10 cellular contexts compared by ENCODE assay signal in genomic region chr12:52280319-52280795, GRCh38. TPM values are rescaled to one million over a fixed set of nuclear protein-coding genes. Genes with fewer than 3 reads are reported as not detected.
DNase-seq lines count a peak whose midpoint lies in the region; ATAC-seq, FAIRE-seq and TF ChIP-seq lines count a peak whose summit lies in the region.
"Had no signal": no experiment of that assay in that cellular context is flagged by ENCODE, and none has a peak within 500 bp of the region (broad histone marks: within the 10 kb centered on the region; RNA-seq: fewer than 3 reads in every experiment).

No MANE protein-coding gene starts in this region.

- H3K9me3 ChIP-seq in thoracic aorta: no peaks in the 10 kb centered on the region

- intact Hi-C loops in left cardiac atrium (cut with DNase I): loop anchor here in 1 of 2 donors (2.0 kb wide), 1 partner anchor 120 kb away; no protein-coding TSS in a partner anchor

- peaks cover 20 to 33% of the 10 kb centered on the region in 2 donors for H3K4me1 ChIP-seq in thoracic aorta (ENCODE audit: control insufficient read depth in 1 of 2, low read depth in 2 of 2)

- no peaks in the 10 kb centered on the region for H3K27me3 ChIP-seq in thoracic aorta (replicated peaks; ENCODE audit: insufficient read depth)

- ATAC-seq in left cardiac atrium (peak; percentile 12 to 68), thoracic aorta (ENCODE audit: insufficient number of reproducible peaks, low FRiP score, low read depth) (peak; percentile 65)
- ATAC-seq: activated CD4-positive, alpha-beta T cell treated with anti-CD3 and anti-CD28 coated beads for 36 hours had no signal

- H3K4me3 ChIP-seq in thoracic aorta: no peak overlapping the region

- no peak for TF ChIP-seq POLR2A in GM12891 (IDR thresholded peaks at IDR 0.05; ENCODE audit: low read depth, low read length)

- DNase-seq in HS-5 (ENCODE audit: low read depth) (peak; percentile 90), SW480 (ENCODE audit: low spot score) (peak; percentile 99), left cardiac atrium (peak; percentile 61), thoracic aorta (ENCODE audit: low spot score) (peak; percentile 17), NCI-H2227 treated with DMSO at 0.1 percent for 48 hours (lab: John Stamatoyannopoulos, UW) (no peak), GM12891 (ENCODE audit: insufficient read length, low spot score) (no peak), NCI-H1417 (lab: John Stamatoyannopoulos, UW) (no peak), NCI-H2081 (lab: John Stamatoyannopoulos, UW) (no peak)
- DNase-seq: activated CD4-positive, alpha-beta T cell treated with anti-CD3 and anti-CD28 coated beads for 36 hours had no signal

- peak overlapping the region; percentile 73 to 78 for H3K27ac ChIP-seq in thoracic aorta

- H3K36me3 ChIP-seq in thoracic aorta: no peaks in the 10 kb centered on the region

- TF ChIP-seq CTCF in thoracic aorta (IDR thresholded peaks at IDR 0.05): no peak

- FAIRE-seq in GM12891 (lab: Jason Lieb, UNC): no peak
- FAIRE-seq: H1 had no signal

TF ChIP-seq in GM12891, 5 proteins besides CTCF, POLR2A, EP300 and RAD21:
- TF ChIP-seq TAF1 (IDR thresholded peaks at IDR 0.05; ENCODE audit: low read depth, low read length) (no peak), SPI1 (IDR thresholded peaks at IDR 0.05; ENCODE audit: low read depth, low read length) (no peak), POLR2AphosphoS5 (IDR thresholded peaks at IDR 0.05; ENCODE audit: low read depth, low read length) (no peak), POU2F2 (IDR thresholded peaks at IDR 0.05; ENCODE audit: low read depth, low read length) (no peak)
TF ChIP-seq in GM12891: peak in this region for 0.

RNA-seq across cellular contexts. Expression of gene KRT86, which starts 5.9 kb away (rescaled TPM):
- not detected for total RNA-seq in left cardiac atrium
- total RNA-seq in thoracic aorta: 1 to 10 TPM in 1 of 2 donors, not detected in 1; 9.3 TPM
- 0.41 TPM for polyA plus RNA-seq in GM12891 (2012; ENCODE audit: low read depth, missing spikeins)
- total RNA-seq: activated CD4-positive, alpha-beta T cell treated with anti-CD3 and anti-CD28 coated beads for 36 hours; H1 had no signal

RNA-seq across cellular contexts. Expression of gene KRT81, which starts 11.0 kb away (rescaled TPM):
- total RNA-seq in left cardiac atrium (not detected), thoracic aorta (1 to 10 TPM in 1 of 2 donors, not detected in 1; 5.1 TPM)
- polyA plus RNA-seq in GM12891 (2012; ENCODE audit: low read depth, missing spikeins): 0.06 TPM
- total RNA-seq: activated CD4-positive, alpha-beta T cell treated with anti-CD3 and anti-CD28 coated beads for 36 hours; H1 had no signal
- polyA plus RNA-seq: H1 had no signal

RNA-seq across cellular contexts. Expression of gene KRT83, which starts 40.8 kb away (rescaled TPM):
- total RNA-seq in left cardiac atrium: not detected
- not detected for total RNA-seq in thoracic aorta
- polyA plus RNA-seq in GM12891 (2012; ENCODE audit: low read depth, missing spikeins): not detected
- total RNA-seq: activated CD4-positive, alpha-beta T cell treated with anti-CD3 and anti-CD28 coated beads for 36 hours; H1 had no signal
- polyA plus RNA-seq: H1 had no signal

RNA-seq across cellular contexts. Expression of gene KRT7, which starts 47.3 kb away (rescaled TPM):
- 10 to 100 TPM in 1 of 2 donors, 1 to 10 TPM in 1; 1.0 to 34.3 TPM for total RNA-seq in left cardiac atrium
- 100 to 1,000 TPM in 1 of 2 donors, 10 to 100 TPM in 1; 24.1 to 105 TPM for total RNA-seq in thoracic aorta
- 20.2 TPM for polyA plus RNA-seq in GM12891 (2012; ENCODE audit: low read depth, missing spikeins)

Comparison
In these comparisons a context has a peak if more than half of its experiments do, and no peak if none do; other contexts are left out.
1. DNase-seq: peak in HS-5 (single experiment), SW480 (single experiment), left cardiac atrium (single experiment) and thoracic aorta (single experiment); none in NCI-H2227 treated with DMSO at 0.1 percent for 48 hours (single experiment), GM12891 (single experiment), NCI-H1417 (0 of 3) and NCI-H2081 (0 of 2).